ENCODE assay signal across 10 cellular contexts in genomic region chr10:62000037-62000603, GRCh38.
DNase-seq lines count a peak whose midpoint lies in the region; ATAC-seq and TF ChIP-seq lines count a peak whose summit lies in the region.
"Had no signal": no experiment of that assay in that cellular context is flagged by ENCODE, and none has a peak within 500 bp of the region (broad histone marks: within the 10 kb centered on the region; RNA-seq: fewer than 3 reads in every experiment).

No MANE protein-coding gene starts in this region.

- CTCF ChIA-PET in T-cell (lab: Charles Lee), result no interaction called here
- CTCF ChIA-PET in HEK293T (lab: Yijun Ruan, JAX), result interaction anchor here (0.6 kb wide), 1 partner anchor 194 kb away, joined by 3 read pairs; no protein-coding TSS in a partner anchor

- no peak for TF ChIP-seq CTCF in GM13976 (IDR thresholded peaks at IDR 0.05; ENCODE audit: borderline replicate concordance, control extremely low read depth, extremely low read depth, insufficient read depth, missing control alignments)

- H3K9me3 Mint-ChIP-seq in T-cell, result no peaks in the 10 kb centered on the region

- H3K4me1 Mint-ChIP-seq in T-cell, result peaks cover 50 to 77% (median 62%) of the 10 kb centered on the region in 3 donors

- POLR2A ChIA-PET in T-cell (lab: Charles Lee) (no interaction called here), HEK293T (lab: Yijun Ruan, JAX) (no interaction called here)

- in situ Hi-C loops in GM13976 (cut with MboI; ENCODE audit: low sequenced_read_pairs, unreplicated experiment), result no loop called here

- H3K27ac Mint-ChIP-seq in T-cell, result peak overlapping the region; percentile 60 to 83

- DNase-seq in GM13976 (ENCODE audit: low spot score), result peak; percentile 45
- peak in 1 of 34 experiments; percentile 10 for DNase-seq in T-cell
- no peak for DNase-seq in NCI-H2081 (lab: John Stamatoyannopoulos, UW)
- DNase-seq in HEK293T (ENCODE audit: extremely low spot score), result no peak
- no peak for DNase-seq in stimulated activated CD4-positive, alpha-beta T cell treated with anti-CD3 and anti-CD28 coated beads, Interleukin-2, amount 100 ng/mL, for 24 hours
- no peak for DNase-seq in effector CD4-positive, alpha-beta T cell
- DNase-seq: dorsolateral prefrontal cortex, Kasumi-1 had no signal

- ATAC-seq in GM19324 (IDR thresholded peaks at IDR 0.05; ENCODE audit: low FRiP score, unreplicated experiment) (peak; percentile 83), HG02885 (IDR thresholded peaks at IDR 0.05; ENCODE audit: poor library complexity, unreplicated experiment) (peak; percentile 78), T-cell (replicated peaks in 1 of 4) (no peak)

- H3K36me3 Mint-ChIP-seq in T-cell, result peaks cover 73% of the 10 kb centered on the region

- H3K4me3 Mint-ChIP-seq in T-cell, result no peak overlapping the region

- no peaks in the 10 kb centered on the region for H3K27me3 Mint-ChIP-seq in T-cell

TF ChIP-seq in HEK293T, 16 proteins besides CTCF, POLR2A, EP300 and RAD21:
- TF ChIP-seq FOXM1 (IDR thresholded peaks at IDR 0.05; ENCODE audit: borderline replicate concordance) (no peak), TARDBP (IDR thresholded peaks at IDR 0.05) (no peak), NFRKB (IDR thresholded peaks at IDR 0.05) (no peak), CTBP1 (IDR thresholded peaks at IDR 0.05; ENCODE audit: borderline replicate concordance) (no peak), FOXA1 (IDR thresholded peaks at IDR 0.05) (no peak), L3MBTL2 (conservative IDR thresholded peaks at IDR 0.05) (no peak), SUZ12 (IDR thresholded peaks at IDR 0.05) (no peak), PKNOX1 (IDR thresholded peaks at IDR 0.05) (no peak)

Comparison
In these comparisons a context has a peak if more than half of its experiments do, and no peak if none do; other contexts are left out.
1. ATAC-seq: peak in GM19324 (single experiment) and HG02885 (single experiment); none in T-cell (0 of 4).